2 cellular contexts compared by ENCODE assay signal in the genomic region with DNA sequence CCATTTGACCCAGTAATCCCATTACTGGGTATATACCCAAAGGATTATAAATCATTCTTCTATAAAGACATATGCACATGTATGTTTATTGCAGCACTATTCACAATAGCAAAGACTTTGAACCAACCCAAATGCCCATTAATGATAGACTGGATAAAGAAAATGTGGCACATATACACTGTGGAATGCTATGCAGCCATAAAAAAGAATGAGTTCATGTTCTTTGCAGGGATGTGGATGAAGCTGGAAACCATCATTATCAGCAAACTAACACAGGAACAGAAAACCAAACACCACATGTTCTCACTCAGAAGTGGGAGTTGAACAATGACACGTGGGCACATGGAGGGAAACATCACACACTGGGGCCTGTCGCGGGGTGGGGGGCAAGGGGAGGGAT. TPM values are rescaled to one million over a fixed set of nuclear protein-coding genes. Genes with fewer than 3 reads are reported as not detected.
"Had no signal": no experiment of that assay in that cellular context is flagged by ENCODE, and none has a peak within 500 bp of the region (broad histone marks: within the 10 kb centered on the region; RNA-seq: fewer than 3 reads in every experiment).

No MANE protein-coding gene starts in this region.

RNA-seq across cellular contexts. Expression of a gene that starts 7.3 kb away (rescaled TPM):
- total RNA-seq: activated CD8-positive, alpha-beta memory T cell treated with anti-CD3 and anti-CD28 coated beads for 36 hours; T-helper 1 cell treated with Interleukin-12 subunit alpha and Interleukin-12 subunit beta and Interleukin-4 antibody, amounts not matched to agents 30 ng/mL and 1 ng/mL, for 36 hours had no signal
